In the genomic region with DNA sequence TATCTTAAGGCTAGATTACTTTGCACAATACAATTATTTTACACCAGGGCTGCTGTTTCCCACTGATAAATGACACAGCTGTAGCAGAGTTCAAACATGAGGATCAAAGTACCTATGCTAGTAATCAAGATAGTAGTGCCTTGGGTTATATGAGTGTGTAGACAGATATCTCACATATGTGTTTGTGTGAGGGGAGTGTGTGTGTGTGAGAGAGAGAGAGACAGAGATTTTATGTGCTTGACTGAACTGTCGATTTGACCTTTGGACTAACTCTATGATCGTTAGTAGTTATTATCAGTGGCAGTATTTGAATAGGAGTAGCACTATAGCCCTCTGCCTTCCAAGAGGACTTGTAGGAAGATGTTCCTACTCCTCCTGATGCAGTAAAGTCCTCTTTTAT, we compare ENCODE assay signal across 26 cellular contexts. TPM values are rescaled to one million over a fixed set of nuclear protein-coding genes. Genes with fewer than 3 reads are reported as not detected.
DNase-seq lines count a peak whose midpoint lies in the region; ATAC-seq, FAIRE-seq and TF ChIP-seq lines count a peak whose summit lies in the region.
"Had no signal": no experiment of that assay in that cellular context is flagged by ENCODE, and none has a peak within 500 bp of the region (broad histone marks: within the 10 kb centered on the region; RNA-seq: fewer than 3 reads in every experiment).

No MANE protein-coding gene starts in this region.

- no peak for TF ChIP-seq CTCF in progenitor cell of endocrine pancreas (IDR thresholded peaks at IDR 0.05; ENCODE audit: unreplicated experiment)

- H3K4me1 ChIP-seq in naive thymus-derived CD4-positive, alpha-beta T cell (ENCODE audit: control insufficient read depth in 2 of 2, insufficient read depth in 2 of 2, low read length in 2 of 2): no peaks in the 10 kb centered on the region

- peaks cover 2% of the 10 kb centered on the region for H3K9me3 Mint-ChIP-seq in progenitor cell of endocrine pancreas (ENCODE audit: low read depth)
- peaks cover 0 to 2% (median 0%) of the 10 kb centered on the region in 11 donors for H3K9me3 Mint-ChIP-seq in naive thymus-derived CD4-positive, alpha-beta T cell
- H3K9me3 Mint-ChIP-seq: CD4-positive, alpha-beta T cell had no signal

- CTCF ChIA-PET in naive thymus-derived CD4-positive, alpha-beta T cell (lab: Charles Lee): no interaction called here

- TF ChIP-seq POLR2A in H54 (IDR thresholded peaks at IDR 0.05; ENCODE audit: low read depth, low read length) (no peak), erythroblast (IDR thresholded peaks at IDR 0.05; ENCODE audit: low read length) (no peak)

- no peaks in the 10 kb centered on the region for H3K27me3 Mint-ChIP-seq in progenitor cell of endocrine pancreas
- H3K27me3 Mint-ChIP-seq in naive thymus-derived CD4-positive, alpha-beta T cell: no peaks in the 10 kb centered on the region
- H3K27me3 Mint-ChIP-seq: CD4-positive, alpha-beta T cell; IgD-negative memory B cell had no signal

- no peaks in the 10 kb centered on the region for H3K36me3 ChIP-seq in naive thymus-derived CD4-positive, alpha-beta T cell (ENCODE audit: control insufficient read depth in 2 of 3, insufficient read depth in 3 of 3, low read length in 3 of 3)

- POLR2A ChIA-PET in naive thymus-derived CD4-positive, alpha-beta T cell (lab: Charles Lee): no interaction called here

- DNase-seq in H54 (ENCODE audit: insufficient read length, low spot score) (no peak), HuH-7.5 (ENCODE audit: low spot score) (peak; percentile 15), left colon (no peak), progenitor cell of endocrine pancreas (ENCODE audit: low spot score, unreplicated experiment) (no peak), AML-193 (lab: John Stamatoyannopoulos, UW) (no peak), erythroblast (lab: John Stamatoyannopoulos, UW) (no peak)
- DNase-seq in naive thymus-derived CD4-positive, alpha-beta T cell: no peak
- DNase-seq: CD4-positive, alpha-beta T cell; COR-L47; DMS153; GDM1; Karpas-422; NCI-H1694; NCI-H2081; NCI-H2171; NCI-H345; NCI-H524; NCI-H82 had no signal

- H3K36me3 Mint-ChIP-seq in progenitor cell of endocrine pancreas (ENCODE audit: insufficient read depth): peaks cover 38% of the 10 kb centered on the region
- no peaks in the 10 kb centered on the region for H3K36me3 Mint-ChIP-seq in naive thymus-derived CD4-positive, alpha-beta T cell
- H3K36me3 Mint-ChIP-seq: IgD-negative memory B cell had no signal

- intact Hi-C loops in left colon (cut with DNase I, micrococcal nuclease): no loop called here
- intact Hi-C loops in naive thymus-derived CD4-positive, alpha-beta T cell (cut with micrococcal nuclease): no loop called here

- no peaks in the 10 kb centered on the region for H3K27me3 ChIP-seq in naive thymus-derived CD4-positive, alpha-beta T cell (ENCODE audit: control insufficient read depth in 2 of 2, insufficient read depth in 2 of 2, low read length in 2 of 2)
- H3K27me3 ChIP-seq: BLaER1 had no signal

- peak; percentile 99 for ATAC-seq in left colon
- ATAC-seq in naive thymus-derived CD4-positive, alpha-beta T cell: no peak
- ATAC-seq: Panc1, SK-N-SH treated with all-trans-retinoic acid at 6 μM for 48 hours had no signal

- FAIRE-seq in H54 (lab: Jason Lieb, UNC): peak; percentile 73
- FAIRE-seq: GM18507, GM19239, H1 had no signal

- H3K27ac ChIP-seq in naive thymus-derived CD4-positive, alpha-beta T cell (ENCODE audit: low read depth, low read length): no peak overlapping the region
- H3K27ac ChIP-seq: BLaER1, HL-60 had no signal

- peak overlapping the region; percentile 1 for H3K27ac Mint-ChIP-seq in progenitor cell of endocrine pancreas
- H3K27ac Mint-ChIP-seq in naive thymus-derived CD4-positive, alpha-beta T cell: no peak overlapping the region
- H3K27ac Mint-ChIP-seq: CD4-positive, alpha-beta T cell; IgD-negative memory B cell had no signal

- H3K9me3 ChIP-seq in naive thymus-derived CD4-positive, alpha-beta T cell (ENCODE audit: control insufficient read depth in 2 of 3, low read length in 3 of 3): no peaks in the 10 kb centered on the region
- H3K9me3 ChIP-seq: BLaER1 had no signal

- peaks cover 16% of the 10 kb centered on the region for H3K4me1 Mint-ChIP-seq in progenitor cell of endocrine pancreas (ENCODE audit: low read depth)
- H3K4me1 Mint-ChIP-seq in naive thymus-derived CD4-positive, alpha-beta T cell: no peaks in the 10 kb centered on the region
- H3K4me1 Mint-ChIP-seq: IgD-negative memory B cell had no signal

- no peak overlapping the region for H3K4me3 Mint-ChIP-seq in progenitor cell of endocrine pancreas (ENCODE audit: low read depth)
- no peak overlapping the region for H3K4me3 Mint-ChIP-seq in naive thymus-derived CD4-positive, alpha-beta T cell
- H3K4me3 Mint-ChIP-seq: CD4-positive, alpha-beta T cell had no signal

- H3K4me3 ChIP-seq in naive thymus-derived CD4-positive, alpha-beta T cell (ENCODE audit: low read length): no peak overlapping the region
- H3K4me3 ChIP-seq: BLaER1 had no signal

RNA-seq across cellular contexts. Expression of a gene that starts 15.5 kb away (rescaled TPM):
- 10 to 100 TPM; 33.1 to 36.8 TPM for total RNA-seq in left colon
- 195 and 232 TPM in 2 replicates for total RNA-seq in progenitor cell of endocrine pancreas
- 1 to 10 TPM in 4 of 5 experiments, under 1 TPM in 1; 0.82 to 5.3 (median 1.3) TPM for total RNA-seq in naive thymus-derived CD4-positive, alpha-beta T cell
- polyA plus RNA-seq in naive thymus-derived CD4-positive, alpha-beta T cell: under 1 TPM; 0.32 to 0.43 TPM

Comparison
In these comparisons a context has a peak if more than half of its experiments do, and no peak if none do; other contexts are left out.
1. RNA of a gene that starts 15.5 kb away (total RNA-seq): 195 to 232 TPM in progenitor cell of endocrine pancreas and 33.1 to 36.8 TPM in left colon; 0.82 to 5.3 TPM in naive thymus-derived CD4-positive, alpha-beta T cell; every median in the first group is over 4 times any median in the second.